ENCODE assay signal across 1 cellular context in the genomic region with DNA sequence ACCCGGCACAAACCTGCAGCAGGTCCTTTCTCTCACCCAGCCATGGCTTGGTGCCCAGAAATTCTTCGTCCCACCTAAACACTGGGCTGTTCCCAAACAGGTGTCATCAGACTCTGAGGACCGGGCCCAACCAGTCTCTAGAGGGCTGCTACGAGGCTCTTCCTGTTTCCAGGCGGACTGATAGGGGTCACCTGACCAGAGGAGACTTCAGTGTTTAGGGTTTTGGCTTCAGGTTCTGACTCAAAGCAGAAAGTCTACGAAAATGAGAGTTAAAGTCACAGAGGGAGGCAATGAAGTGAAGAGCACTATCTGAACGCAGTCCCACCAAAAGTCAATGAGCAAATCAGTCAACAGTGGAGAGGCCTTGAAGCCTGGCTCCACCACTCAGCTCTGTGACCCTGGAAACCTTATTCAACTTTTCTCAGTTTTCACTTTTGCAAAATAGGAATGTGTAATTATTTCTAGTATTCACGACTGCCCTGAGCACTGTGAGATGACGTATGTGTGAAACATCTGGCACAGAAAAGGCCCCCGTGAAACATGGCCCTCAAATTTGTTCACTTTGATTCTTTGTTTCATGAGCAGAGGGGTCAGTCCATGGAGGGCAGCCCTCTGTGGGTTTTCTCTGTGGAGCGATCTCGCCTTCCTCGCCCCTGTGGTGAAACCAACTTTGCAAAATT.
TF ChIP-seq lines count a peak whose summit lies in the region.

No MANE protein-coding gene starts in this region.

TF ChIP-seq in GM12878, 131 proteins besides CTCF, POLR2A, EP300 and RAD21:
- TF ChIP-seq, protein P1, sequence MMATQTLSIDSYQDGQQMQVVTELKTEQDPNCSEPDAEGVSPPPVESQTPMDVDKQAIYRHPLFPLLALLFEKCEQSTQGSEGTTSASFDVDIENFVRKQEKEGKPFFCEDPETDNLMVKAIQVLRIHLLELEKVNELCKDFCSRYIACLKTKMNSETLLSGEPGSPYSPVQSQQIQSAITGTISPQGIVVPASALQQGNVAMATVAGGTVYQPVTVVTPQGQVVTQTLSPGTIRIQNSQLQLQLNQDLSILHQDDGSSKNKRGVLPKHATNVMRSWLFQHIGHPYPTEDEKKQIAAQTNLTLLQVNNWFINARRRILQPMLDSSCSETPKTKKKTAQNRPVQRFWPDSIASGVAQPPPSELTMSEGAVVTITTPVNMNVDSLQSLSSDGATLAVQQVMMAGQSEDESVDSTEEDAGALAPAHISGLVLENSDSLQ (IDR thresholded peaks at IDR 0.05): no peak
- TF ChIP-seq, protein P2, sequence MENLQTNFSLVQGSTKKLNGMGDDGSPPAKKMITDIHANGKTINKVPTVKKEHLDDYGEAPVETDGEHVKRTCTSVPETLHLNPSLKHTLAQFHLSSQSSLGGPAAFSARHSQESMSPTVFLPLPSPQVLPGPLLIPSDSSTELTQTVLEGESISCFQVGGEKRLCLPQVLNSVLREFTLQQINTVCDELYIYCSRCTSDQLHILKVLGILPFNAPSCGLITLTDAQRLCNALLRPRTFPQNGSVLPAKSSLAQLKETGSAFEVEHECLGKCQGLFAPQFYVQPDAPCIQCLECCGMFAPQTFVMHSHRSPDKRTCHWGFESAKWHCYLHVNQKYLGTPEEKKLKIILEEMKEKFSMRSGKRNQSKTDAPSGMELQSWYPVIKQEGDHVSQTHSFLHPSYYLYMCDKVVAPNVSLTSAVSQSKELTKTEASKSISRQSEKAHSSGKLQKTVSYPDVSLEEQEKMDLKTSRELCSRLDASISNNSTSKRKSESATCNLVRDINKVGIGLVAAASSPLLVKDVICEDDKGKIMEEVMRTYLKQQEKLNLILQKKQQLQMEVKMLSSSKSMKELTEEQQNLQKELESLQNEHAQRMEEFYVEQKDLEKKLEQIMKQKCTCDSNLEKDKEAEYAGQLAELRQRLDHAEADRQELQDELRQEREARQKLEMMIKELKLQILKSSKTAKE (IDR thresholded peaks at IDR 0.05; ENCODE audit: low read depth, poor library complexity, severe bottlenecking): peak; percentile 24
- TF ChIP-seq PAX5 (IDR thresholded peaks at IDR 0.05; ENCODE audit: borderline replicate concordance, low read depth, low read length) (0 out of 2 replicates have a peak, but pooled peaks have one; percentile 30), IKZF2 (IDR thresholded peaks at IDR 0.05) (peak; percentile 51 to 57), NR2C2 (IDR thresholded peaks at IDR 0.05; ENCODE audit: borderline replicate concordance, control insufficient read depth, insufficient read length, low read depth) (no peak), MEF2B (IDR thresholded peaks at IDR 0.05; ENCODE audit: partially characterized antibody, poor library complexity, severe bottlenecking) (no peak), MYB (IDR thresholded peaks at IDR 0.05; ENCODE audit: borderline replicate concordance, low read depth, low read length) (no peak), RCOR1 (conservative IDR thresholded peaks at IDR 0.05; ENCODE audit: low read depth, low read length) (no peak), DPF2 (IDR thresholded peaks at IDR 0.05) (0 out of 2 replicates have a peak, but pooled peaks have one; percentile 38), MTA2 (IDR thresholded peaks at IDR 0.05; ENCODE audit: low read depth) (peak; percentile 62; the same call in 1 of the 2 replicates), NR2F1 (conservative IDR thresholded peaks at IDR 0.05) (peak; percentile 52), BCL11A (IDR thresholded peaks at IDR 0.05; ENCODE audit: low read depth, low read length) (no peak), SPI1 (IDR thresholded peaks at IDR 0.05; ENCODE audit: borderline replicate concordance, insufficient read depth, low read depth, low read length) (peak; percentile 37; the same call in 1 of the 2 replicates), IKZF1 (conservative IDR thresholded peaks at IDR 0.05) (peak; percentile 35; the same call in 1 of the 2 replicates), BHLHE40 (IDR thresholded peaks at IDR 0.05; ENCODE audit: borderline replicate concordance in 1 of 2, low read depth in 2 of 2, low read length in 1 of 2) (peak in 1 of 2 experiments; percentile 45; a peak in 1 of 4 replicates), LARP7 (IDR thresholded peaks at IDR 0.05) (no peak), RAD51 (IDR thresholded peaks at IDR 0.05) (peak; percentile 73), ZNF24 (IDR thresholded peaks at IDR 0.05) (peak; percentile 74; the same call in 1 of the 2 replicates), YBX1 (IDR thresholded peaks at IDR 0.05) (no peak), SMAD5 (IDR thresholded peaks at IDR 0.05; ENCODE audit: low read depth) (no peak), CREM (IDR thresholded peaks at IDR 0.05; ENCODE audit: low read depth) (no peak), IRF4 (IDR thresholded peaks at IDR 0.05; ENCODE audit: low read depth, low read length) (no peak), TCF7 (IDR thresholded peaks at IDR 0.05; ENCODE audit: borderline replicate concordance) (no peak), ATF7 (IDR thresholded peaks at IDR 0.05; ENCODE audit: low read depth) (peak; percentile 90), STAT3 (IDR thresholded peaks at IDR 0.05; ENCODE audit: low read depth, low read length) (no peak)
- TF ChIP-seq, protein P3, sequence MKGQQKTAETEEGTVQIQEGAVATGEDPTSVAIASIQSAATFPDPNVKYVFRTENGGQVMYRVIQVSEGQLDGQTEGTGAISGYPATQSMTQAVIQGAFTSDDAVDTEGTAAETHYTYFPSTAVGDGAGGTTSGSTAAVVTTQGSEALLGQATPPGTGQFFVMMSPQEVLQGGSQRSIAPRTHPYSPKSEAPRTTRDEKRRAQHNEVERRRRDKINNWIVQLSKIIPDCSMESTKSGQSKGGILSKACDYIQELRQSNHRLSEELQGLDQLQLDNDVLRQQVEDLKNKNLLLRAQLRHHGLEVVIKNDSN (IDR thresholded peaks at IDR 0.05; ENCODE audit: borderline replicate concordance, extremely low read length, insufficient read depth, low read depth, low read length): no peak
- TF ChIP-seq, protein P4, sequence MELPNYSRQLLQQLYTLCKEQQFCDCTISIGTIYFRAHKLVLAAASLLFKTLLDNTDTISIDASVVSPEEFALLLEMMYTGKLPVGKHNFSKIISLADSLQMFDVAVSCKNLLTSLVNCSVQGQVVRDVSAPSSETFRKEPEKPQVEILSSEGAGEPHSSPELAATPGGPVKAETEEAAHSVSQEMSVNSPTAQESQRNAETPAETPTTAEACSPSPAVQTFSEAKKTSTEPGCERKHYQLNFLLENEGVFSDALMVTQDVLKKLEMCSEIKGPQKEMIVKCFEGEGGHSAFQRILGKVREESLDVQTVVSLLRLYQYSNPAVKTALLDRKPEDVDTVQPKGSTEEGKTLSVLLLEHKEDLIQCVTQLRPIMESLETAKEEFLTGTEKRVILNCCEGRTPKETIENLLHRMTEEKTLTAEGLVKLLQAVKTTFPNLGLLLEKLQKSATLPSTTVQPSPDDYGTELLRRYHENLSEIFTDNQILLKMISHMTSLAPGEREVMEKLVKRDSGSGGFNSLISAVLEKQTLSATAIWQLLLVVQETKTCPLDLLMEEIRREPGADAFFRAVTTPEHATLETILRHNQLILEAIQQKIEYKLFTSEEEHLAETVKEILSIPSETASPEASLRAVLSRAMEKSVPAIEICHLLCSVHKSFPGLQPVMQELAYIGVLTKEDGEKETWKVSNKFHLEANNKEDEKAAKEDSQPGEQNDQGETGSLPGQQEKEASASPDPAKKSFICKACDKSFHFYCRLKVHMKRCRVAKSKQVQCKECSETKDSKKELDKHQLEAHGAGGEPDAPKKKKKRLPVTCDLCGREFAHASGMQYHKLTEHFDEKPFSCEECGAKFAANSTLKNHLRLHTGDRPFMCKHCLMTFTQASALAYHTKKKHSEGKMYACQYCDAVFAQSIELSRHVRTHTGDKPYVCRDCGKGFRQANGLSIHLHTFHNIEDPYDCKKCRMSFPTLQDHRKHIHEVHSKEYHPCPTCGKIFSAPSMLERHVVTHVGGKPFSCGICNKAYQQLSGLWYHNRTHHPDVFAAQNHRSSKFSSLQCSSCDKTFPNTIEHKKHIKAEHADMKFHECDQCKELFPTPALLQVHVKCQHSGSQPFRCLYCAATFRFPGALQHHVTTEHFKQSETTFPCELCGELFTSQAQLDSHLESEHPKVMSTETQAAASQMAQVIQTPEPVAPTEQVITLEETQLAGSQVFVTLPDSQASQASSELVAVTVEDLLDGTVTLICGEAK (IDR thresholded peaks at IDR 0.05; ENCODE audit: borderline replicate concordance): no peak
